In the genomic region with DNA sequence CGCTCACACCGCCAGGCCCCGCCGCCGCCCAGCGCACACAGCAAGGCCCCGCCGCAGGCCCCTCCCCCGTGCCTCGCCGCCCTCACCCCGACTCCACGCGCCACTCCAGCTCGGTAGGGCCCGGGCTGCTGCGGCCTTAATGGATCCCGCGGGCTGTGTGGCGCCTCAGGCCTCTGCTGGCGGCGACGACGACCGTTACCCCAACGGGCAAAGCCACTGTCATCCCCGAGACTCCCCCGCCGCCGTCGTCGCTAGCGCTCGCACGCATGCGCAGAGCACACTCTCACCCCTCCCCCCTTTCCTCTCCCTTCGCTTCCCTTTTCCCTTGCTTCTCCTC, we compare ENCODE assay signal across 8 cellular contexts. TPM values are rescaled to one million over a fixed set of nuclear protein-coding genes. Genes with fewer than 3 reads are reported as not detected.
DNase-seq lines count a peak whose midpoint lies in the region; ATAC-seq and TF ChIP-seq lines count a peak whose summit lies in the region.

TSS of gene MSL2 (minus strand) at position 272 of the 337 bp plus-strand sequence. CDS start 1,222 bp downstream, outside the sequence.

- peaks cover 41% of the 10 kb centered on the region for H3K79me2 ChIP-seq in mesendoderm (ENCODE audit: control insufficient read depth, insufficient read depth, low read length)

- H3K27ac ChIP-seq in cingulate gyrus (ENCODE audit: low read depth, low read length) (peak within 1 kb of the TSS; percentile 99), mesendoderm (ENCODE audit: low read depth, low read length) (peak within 1 kb of the TSS; percentile 99)

- peak within 1 kb of the TSS; percentile 97 for H3K4me2 ChIP-seq in mesendoderm (ENCODE audit: low read length)

- peak within 1 kb of the TSS; percentile 95 for H2BK5ac ChIP-seq in mesendoderm (ENCODE audit: low read length)

- H3K18ac ChIP-seq in mesendoderm (ENCODE audit: low read length) = peak within 1 kb of the TSS; percentile 89

- H3K9ac ChIP-seq in mesendoderm (ENCODE audit: low read length) = peak within 1 kb of the TSS; percentile 86

- POLR2A ChIA-PET in HEK293T (lab: Yijun Ruan, JAX) = interaction anchor here (0.6 to 2.2 kb wide), 26 partner anchors 8 to 793 kb away, joined by 3 to 27 read pairs (median 4); partner anchors contain the start of genes PCCB and STAG1

- H3K79me1 ChIP-seq in mesendoderm (ENCODE audit: low read length) = peaks cover 3% of the 10 kb centered on the region

- H3K4me3 ChIP-seq in LNCaP clone FGC (ENCODE audit: low read depth, low read length) (peak within 1 kb of the TSS; percentile 94), mesendoderm (ENCODE audit: low read length) (peak within 1 kb of the TSS; percentile 99)

- ATAC-seq in GM18867 (IDR thresholded peaks at IDR 0.05; ENCODE audit: unreplicated experiment) (peak; percentile 33), HG02852 (IDR thresholded peaks at IDR 0.05; ENCODE audit: unreplicated experiment) (no peak)

- DNase-seq in LNCaP clone FGC (ENCODE audit: low read depth) (no peak), mesendoderm (no peak), ureter (ENCODE audit: low spot score) (no peak), HEK293T (ENCODE audit: extremely low spot score) (no peak), kidney glomerular epithelial cell (lab: John Stamatoyannopoulos, UW) (no peak)

- WGBS in mesendoderm (ENCODE audit: extremely low coverage, insufficient coverage, low lambda C conversion rate) = no CpG with 5 or more reads among the region's 37 CpGs

- no peaks in the 10 kb centered on the region for H3K36me3 ChIP-seq in mesendoderm (ENCODE audit: control insufficient read depth, insufficient read depth, low read length)

- peak within 1 kb of the TSS; percentile 39 for H2BK120ac ChIP-seq in mesendoderm (ENCODE audit: low read depth, low read length)

- H4K8ac ChIP-seq in mesendoderm (ENCODE audit: low read depth, low read length) = no peak within 1 kb of the TSS

- H3K4ac ChIP-seq in mesendoderm (ENCODE audit: low read depth, low read length) = peak within 1 kb of the TSS; percentile 88

- H3K56ac ChIP-seq in mesendoderm (ENCODE audit: low read length) = peak within 1 kb of the TSS; percentile 97

- no peak within 1 kb of the TSS for H2BK15ac ChIP-seq in mesendoderm (replicated peaks; ENCODE audit: low read depth)

- no peaks in the 10 kb centered on the region for H3K27me3 ChIP-seq in mesendoderm (ENCODE audit: insufficient read depth, low read length, poor library complexity)

- no peak within 1 kb of the TSS for H4K5ac ChIP-seq in mesendoderm (ENCODE audit: low read length)

- peak within 1 kb of the TSS; percentile 98 for H3K23ac ChIP-seq in mesendoderm (ENCODE audit: low read length)

- H3K4me1 ChIP-seq in mesendoderm (ENCODE audit: control insufficient read depth, low read depth, low read length) = peaks cover 3% of the 10 kb centered on the region

- CTCF ChIA-PET in HEK293T (lab: Yijun Ruan, JAX) = interaction anchor here (0.5 to 0.8 kb wide), 4 partner anchors 55 to 556 kb away, joined by 3 to 4 read pairs (median 3); partner anchors contain the start of genes PCCB and STAG1

- no peak for TF ChIP-seq CTCF in LNCaP clone FGC (IDR thresholded peaks at IDR 0.05; ENCODE audit: control insufficient read depth, extremely low read depth, insufficient read depth)

- no peak within 1 kb of the TSS for H2AK5ac ChIP-seq in mesendoderm (ENCODE audit: low read length)

TF ChIP-seq in HEK293T, 16 proteins besides CTCF, POLR2A, EP300 and RAD21:
- TF ChIP-seq HDGF (IDR thresholded peaks at IDR 0.05; ENCODE audit: borderline replicate concordance) (no peak), CTBP1 (IDR thresholded peaks at IDR 0.05; ENCODE audit: borderline replicate concordance) (no peak), FOXK2 (IDR thresholded peaks at IDR 0.05) (no peak), ELF4 (IDR thresholded peaks at IDR 0.05) (no peak), ZNF384 (IDR thresholded peaks at IDR 0.05) (no peak), NFRKB (IDR thresholded peaks at IDR 0.05) (no peak), L3MBTL2 (conservative IDR thresholded peaks at IDR 0.05) (no peak), ARNT (IDR thresholded peaks at IDR 0.05) (no peak), BHLHE40 (IDR thresholded peaks at IDR 0.05; ENCODE audit: borderline replicate concordance) (no peak), SP1 (IDR thresholded peaks at IDR 0.05) (no peak), SUZ12 (IDR thresholded peaks at IDR 0.05) (no peak), TARDBP (IDR thresholded peaks at IDR 0.05) (no peak), FOXA1 (IDR thresholded peaks at IDR 0.05) (no peak), LEF1 (IDR thresholded peaks at IDR 0.05; ENCODE audit: borderline replicate concordance) (no peak), FOXM1 (IDR thresholded peaks at IDR 0.05; ENCODE audit: borderline replicate concordance) (no peak), PKNOX1 (IDR thresholded peaks at IDR 0.05) (no peak)

RNA-seq across cellular contexts. Expression of gene MSL2, which starts in this region (rescaled TPM):
- 14.5 TPM for polyA plus RNA-seq in mesendoderm (2013, experiment 1 of 2)
- polyA plus RNA-seq in mesendoderm (2013, experiment 2 of 2) = 15.4 TPM
- 42.3 TPM for total RNA-seq in ureter
